In genomic region chr16:17793354-17793753, GRCh38 we compare ENCODE assay signal across 8 cellular contexts.
"Had no signal": no experiment of that assay in that cellular context is flagged by ENCODE, and none has a peak within 500 bp of the region (broad histone marks: within the 10 kb centered on the region; RNA-seq: fewer than 3 reads in every experiment).

No MANE protein-coding gene starts in this region.

- FAIRE-seq: HTR-8/SVneo had no signal

- H3K27ac ChIP-seq: HL-60, KMS-11 had no signal

- H3K9ac ChIP-seq: KMS-11 had no signal

- H3K4me2 ChIP-seq: KMS-11 had no signal

- DNase-seq: IMR-90, Karpas-422, Kasumi-1, KBM-7, KG1 had no signal
